Comparison of ENCODE assay signal across 19 cellular contexts in the genomic region with DNA sequence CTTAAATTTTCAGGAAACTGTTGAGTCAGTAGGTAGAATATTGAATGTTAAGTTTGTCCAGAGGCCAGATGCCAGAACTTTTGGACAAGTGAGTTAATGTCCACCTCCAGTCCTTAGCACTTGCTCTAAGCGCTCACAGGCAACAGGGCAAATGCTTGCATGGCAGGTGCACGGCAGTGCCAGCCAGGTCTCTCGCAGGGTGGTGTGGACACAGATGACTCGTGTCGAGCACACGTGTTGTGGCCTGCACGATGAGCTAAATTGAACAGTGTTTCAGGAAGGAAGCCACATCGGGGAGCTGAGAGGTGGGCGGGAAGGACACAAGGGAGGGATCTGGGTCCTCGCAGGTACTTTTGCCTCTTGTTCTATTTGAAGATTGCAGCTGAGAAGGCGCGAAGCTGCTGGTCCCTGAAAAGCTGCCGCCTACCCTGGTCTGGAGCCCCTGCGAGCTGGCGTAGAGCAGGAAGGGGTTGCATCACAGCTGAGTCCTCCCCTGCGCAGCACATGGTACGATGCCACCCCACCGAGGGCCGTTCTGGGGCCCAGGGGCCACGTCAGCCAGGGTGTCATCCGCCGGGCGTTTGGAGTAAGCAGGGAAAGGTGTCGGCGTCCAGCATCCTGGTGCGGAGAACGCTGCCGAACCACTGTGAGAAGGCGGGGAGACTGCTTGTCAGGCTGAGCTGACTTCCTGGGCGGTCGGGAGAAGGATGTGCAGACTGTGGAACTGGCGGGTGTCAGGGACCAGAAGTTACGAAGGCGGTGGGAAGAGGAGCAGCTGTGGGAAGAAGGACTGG. TPM values are rescaled to one million over a fixed set of nuclear protein-coding genes. Genes with fewer than 3 reads are reported as not detected.
A peak's percentile ranks its signal among the peaks of the same experiment; 100 is the strongest.
DNase-seq lines count a peak whose midpoint lies in the region; ATAC-seq and TF ChIP-seq lines count a peak whose summit lies in the region.
"Had no signal": no experiment of that assay in that cellular context is flagged by ENCODE, and none has a peak within 500 bp of the region (broad histone marks: within the 10 kb centered on the region; RNA-seq: fewer than 3 reads in every experiment).

No MANE protein-coding gene starts in this region.

- ATAC-seq in upper lobe of right lung, result no peak
- ATAC-seq: A549 had no signal

- TF ChIP-seq CTCF in dorsolateral prefrontal cortex (IDR thresholded peaks at IDR 0.05 in 54 of 56, conservative IDR thresholded peaks at IDR 0.05 in 2 of 56; ENCODE audit: low read depth in 1 of 56, partially characterized antibody in 56 of 56), result no peak
- no peak for TF ChIP-seq CTCF in sigmoid colon (IDR thresholded peaks at IDR 0.05)
- TF ChIP-seq CTCF in upper lobe of right lung (IDR thresholded peaks at IDR 0.05), result no peak

- WGBS in sigmoid colon, 2 donors, result 85 to 88% methylated on average over 34 of the region's 34 CpGs

- intact Hi-C loops in dorsolateral prefrontal cortex (cut with DNase I), result no loop called here
- intact Hi-C loops in sigmoid colon (cut with DNase I), result no loop called here
- intact Hi-C loops in posterior vena cava (cut with DNase I), result no loop called here
- intact Hi-C loops in upper lobe of right lung (cut with DNase I), result no loop called here

- H3K27me3 ChIP-seq in dorsolateral prefrontal cortex (no peaks in the 10 kb centered on the region), sigmoid colon (no peaks in the 10 kb centered on the region), upper lobe of right lung (no peaks in the 10 kb centered on the region)
- H3K27me3 ChIP-seq: upper lobe of left lung had no signal

- H3K36me3 ChIP-seq in sigmoid colon, result peaks cover 0 to 18% (median 0%) of the 10 kb centered on the region in 4 donors
- peaks cover 7% of the 10 kb centered on the region for H3K36me3 ChIP-seq in upper lobe of right lung

- DNase-seq in SIG-M5 treated with dmso at 0.1 percent for 504 hours (lab: John Stamatoyannopoulos, UW; ENCODE audit: unreplicated experiment), result peak; percentile 10
- DNase-seq in SIG-M5 (lab: John Stamatoyannopoulos, UW), result no peak
- DNase-seq in NCI-H69 (lab: John Stamatoyannopoulos, UW), result peak; percentile 46
- peak in 8 of 10 donors; percentile 62 to 86 (median 75) for DNase-seq in dorsolateral prefrontal cortex
- DNase-seq in sigmoid colon, result peak; percentile 58
- no peak for DNase-seq in posterior vena cava (ENCODE audit: low spot score)
- DNase-seq in NCI-H2107 (lab: John Stamatoyannopoulos, UW), result no peak
- DNase-seq in upper lobe of right lung, result no peak
- DNase-seq: activated CD4-positive, alpha-beta T cell treated with anti-CD3 and anti-CD28 coated beads, Interleukin-2, amount 50 U/mL, for 1 hour; activated T-cell treated with anti-CD3 and anti-CD28 coated beads, Interleukin-2, amount 50 U/mL, for 72 hours; HFFc6; immature natural killer cell; KBM-7; NCI-H1417 treated with DMSO at 0.1 percent for 48 hours; NCI-H446 had no signal

- H3K4me1 ChIP-seq in sigmoid colon (peaks cover 0 to 24% (median 16%) of the 10 kb centered on the region in 4 donors), upper lobe of right lung (peaks cover 34% of the 10 kb centered on the region)

- H3K27ac ChIP-seq in dorsolateral prefrontal cortex (peak overlapping the region in 44 of 59 donors; percentile 6 to 91 (median 60)), sigmoid colon (no peak overlapping the region), upper lobe of right lung (no peak overlapping the region)
- H3K27ac ChIP-seq: A549, epithelial cell of prostate had no signal

- H3K9me3 ChIP-seq in sigmoid colon, result no peaks in the 10 kb centered on the region
- no peaks in the 10 kb centered on the region for H3K9me3 ChIP-seq in upper lobe of right lung
- H3K9me3 ChIP-seq: A549, upper lobe of left lung had no signal

- TF ChIP-seq EP300 in sigmoid colon (IDR thresholded peaks at IDR 0.05), result no peak

- H3K4me3 ChIP-seq in dorsolateral prefrontal cortex (peak overlapping the region in 11 of 59 donors; percentile 1 to 82 (median 19)), sigmoid colon (no peak overlapping the region), upper lobe of right lung (no peak overlapping the region)
- H3K4me3 ChIP-seq: A549, upper lobe of left lung had no signal

- TF ChIP-seq POLR2A in sigmoid colon (IDR thresholded peaks at IDR 0.05), result no peak

RNA-seq across cellular contexts. Expression of gene RAB40C, which starts 6.3 kb away (rescaled TPM):
- total RNA-seq in dorsolateral prefrontal cortex, result 100 to 1,000 TPM in 1 of 120 experiments, 10 to 100 TPM in 119; 34.4 to 107 (median 63.1) TPM
- 10 to 100 TPM; 16.8 to 32.7 (median 17.9) TPM for total RNA-seq in sigmoid colon
- polyA plus RNA-seq in sigmoid colon, result 10 to 100 TPM; 28.8 to 41.2 (median 38.3) TPM
- total RNA-seq in posterior vena cava, result 10 to 100 TPM; 13.0 to 13.6 TPM
- total RNA-seq in upper lobe of right lung, result 47.6 TPM

RNA-seq across cellular contexts. Expression of gene PIGQ, which starts 26.4 kb away (rescaled TPM):
- 100 to 1,000 TPM in 8 of 120 experiments, 10 to 100 TPM in 112; 51.5 to 125 (median 72.9) TPM for total RNA-seq in dorsolateral prefrontal cortex
- 10 to 100 TPM; 15.5 to 45.7 (median 22.6) TPM for total RNA-seq in sigmoid colon
- 10 to 100 TPM; 11.1 to 47.4 (median 12.0) TPM for polyA plus RNA-seq in sigmoid colon
- total RNA-seq in posterior vena cava, result 10 to 100 TPM; 22.1 to 25.4 TPM
- total RNA-seq in upper lobe of right lung, result 59.4 TPM

RNA-seq across cellular contexts. Expression of gene NHLRC4, which starts 29.3 kb away (rescaled TPM):
- total RNA-seq in dorsolateral prefrontal cortex (1 to 10 TPM in 19 of 120 experiments, under 1 TPM in 97, not detected in 4; 0.20 to 1.6 (median 0.60) TPM), sigmoid colon (1 to 10 TPM; 1.5 to 4.2 (median 1.7) TPM), posterior vena cava (under 1 TPM; 0.38 to 0.65 TPM), upper lobe of right lung (0.98 TPM)
- polyA plus RNA-seq in sigmoid colon, result 1 to 10 TPM in 1 of 3 donors, under 1 TPM in 2; 0.60 to 1.5 (median 0.69) TPM

RNA-seq across cellular contexts. Expression of gene WFIKKN1, which starts 34.6 kb away (rescaled TPM):
- 10 to 100 TPM in 3 of 120 experiments, 1 to 10 TPM in 117; 1.2 to 14.8 (median 4.0) TPM for total RNA-seq in dorsolateral prefrontal cortex
- total RNA-seq in sigmoid colon, result 1 to 10 TPM in 1 of 4 donors, under 1 TPM in 3; 0.27 to 1.4 (median 0.43) TPM
- under 1 TPM; 0.46 to 0.80 (median 0.60) TPM for polyA plus RNA-seq in sigmoid colon
- total RNA-seq in posterior vena cava, result under 1 TPM; 0.14 TPM
- 1.5 TPM for total RNA-seq in upper lobe of right lung

RNA-seq across cellular contexts. Expression of gene PRR35, which starts 35.9 kb away (rescaled TPM):
- total RNA-seq in dorsolateral prefrontal cortex (under 1 TPM in 29 of 120 experiments, not detected in 91; 0.17 to 0.90 (median 0.28) TPM), sigmoid colon (not detected), posterior vena cava (not detected), upper lobe of right lung (not detected)
- not detected for polyA plus RNA-seq in sigmoid colon
- total RNA-seq: glomerular endothelial cell, HFFc6, upper lobe of left lung had no signal
- polyA plus RNA-seq: immature natural killer cell had no signal

Comparison
In these comparisons a context has a peak if more than half of its experiments do, and no peak if none do; other contexts are left out.
1. DNase-seq: peak in SIG-M5 treated with dmso at 0.1 percent for 504 hours (single experiment), NCI-H69 (single experiment), dorsolateral prefrontal cortex (8 of 10) and sigmoid colon (single experiment); none in SIG-M5 (single experiment), posterior vena cava (single experiment), NCI-H2107 (single experiment) and upper lobe of right lung (single experiment).
2. H3K27ac ChIP-seq: peak in dorsolateral prefrontal cortex (44 of 59); none in sigmoid colon (0 of 4) and upper lobe of right lung (single experiment).